Comparison of ENCODE assay signal across 23 cellular contexts in the genomic region with DNA sequence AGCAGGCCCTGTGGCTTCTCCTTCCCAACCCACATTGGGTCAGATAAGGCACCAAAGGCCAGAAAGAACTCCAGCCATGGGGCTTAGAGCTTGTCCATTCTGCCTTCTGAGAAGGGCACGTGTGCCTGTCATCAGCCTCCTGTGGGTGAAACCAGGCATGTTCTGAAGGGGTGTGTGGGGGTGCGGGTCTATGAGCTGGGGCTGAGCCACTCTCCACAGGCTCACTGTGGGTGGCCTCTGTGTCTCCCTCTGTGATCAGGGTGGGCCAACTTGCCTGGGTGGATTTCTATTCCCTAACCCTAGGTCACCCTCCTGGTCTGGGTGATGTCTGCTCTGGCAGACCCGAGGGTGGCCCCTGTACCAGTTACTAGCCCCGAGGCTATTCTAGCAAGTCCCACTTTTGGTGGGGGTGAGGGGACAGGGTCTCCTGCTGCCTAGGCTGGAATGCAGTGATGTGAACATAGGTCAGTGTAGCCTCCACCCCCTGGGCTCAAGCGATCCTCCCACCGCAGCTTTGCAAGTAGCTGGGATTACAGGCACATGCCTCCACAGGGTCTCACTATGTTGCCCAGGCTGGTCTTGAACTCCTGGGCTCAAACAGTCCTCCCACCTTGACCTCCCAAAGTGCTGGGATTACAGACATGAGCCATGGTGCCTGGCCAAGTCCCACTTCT.
DNase-seq lines count a peak whose midpoint lies in the region; ATAC-seq and TF ChIP-seq lines count a peak whose summit lies in the region.
"Had no signal": no experiment of that assay in that cellular context is flagged by ENCODE, and none has a peak within 500 bp of the region (broad histone marks: within the 10 kb centered on the region; RNA-seq: fewer than 3 reads in every experiment).

No MANE protein-coding gene starts in this region.

- no peaks in the 10 kb centered on the region for H3K27me3 Mint-ChIP-seq in activated T-cell treated with anti-CD3 and anti-CD28 coated beads, Interleukin-2, amount 50 U/mL, for 72 hours (ENCODE audit: low read depth)
- no peaks in the 10 kb centered on the region for H3K27me3 Mint-ChIP-seq in endodermal cell (ENCODE audit: insufficient read depth)
- H3K27me3 Mint-ChIP-seq in activated T-helper 2 cell treated with anti-CD3 and anti-CD28 coated beads, Interferon-gamma antibody, Interleukin-2, Interleukin-4, amounts not matched to agents 10 μg/mL and 5 μg/mL and 100 μg/mL, durations not matched to agents 14 hours and 24 hours and 36 hours (ENCODE audit: low read depth): no peaks in the 10 kb centered on the region
- H3K27me3 Mint-ChIP-seq: B cell had no signal

- no peaks in the 10 kb centered on the region for H3K36me3 ChIP-seq in endodermal cell (ENCODE audit: control insufficient read depth, insufficient read depth, low read length)
- H3K36me3 ChIP-seq in gastrocnemius medialis: peaks cover 0 to 76% of the 10 kb centered on the region in 2 donors

- peaks cover 18% of the 10 kb centered on the region for H3K9me3 ChIP-seq in endodermal cell (ENCODE audit: control insufficient read depth, low read length)
- no peaks in the 10 kb centered on the region for H3K9me3 ChIP-seq in gastrocnemius medialis

- no peak overlapping the region for H3K9ac ChIP-seq in endodermal cell (ENCODE audit: extremely low read depth, low read length, poor library complexity, severe bottlenecking)
- H3K9ac ChIP-seq: KMS-11 had no signal

- H3K27ac ChIP-seq in endodermal cell (ENCODE audit: low read depth, low read length) (no peak overlapping the region), gastrocnemius medialis (peak overlapping the region in 3 of 4 donors; percentile 80 to 89 (median 89))
- H3K27ac ChIP-seq: 22Rv1, C4-2B, HL-60, KMS-11, PC-9 had no signal

- 95 to 100% methylated on average over 4 to 6 of the region's 6 CpGs for WGBS in endodermal cell (ENCODE audit: insufficient coverage in 1 of 2, insufficient read length in 1 of 2), 2 experiments

- peaks cover 0 to 3% of the 10 kb centered on the region in 2 donors for H3K36me3 Mint-ChIP-seq in activated T-cell treated with anti-CD3 and anti-CD28 coated beads, Interleukin-2, amount 50 U/mL, for 72 hours (ENCODE audit: insufficient read depth in 2 of 2)
- H3K36me3 Mint-ChIP-seq in endodermal cell (ENCODE audit: low read depth): peaks cover 5% of the 10 kb centered on the region
- no peaks in the 10 kb centered on the region for H3K36me3 Mint-ChIP-seq in activated T-helper 2 cell treated with anti-CD3 and anti-CD28 coated beads, Interferon-gamma antibody, Interleukin-2, Interleukin-4, amounts not matched to agents 10 μg/mL and 5 μg/mL and 100 μg/mL, durations not matched to agents 14 hours and 24 hours and 36 hours (ENCODE audit: low read depth)
- H3K36me3 Mint-ChIP-seq: IgD-negative memory B cell had no signal

- peak; percentile 10 for DNase-seq in activated T-cell treated with anti-CD3 and anti-CD28 coated beads, Interleukin-2, amount 50 U/mL, for 1 hour
- DNase-seq in activated T-cell treated with anti-CD3 and anti-CD28 coated beads, Interleukin-2, amount 50 U/mL, for 72 hours: no peak
- DNase-seq in Right ventricle myocardium superior (peak; percentile 24), left cardiac atrium (no peak), endodermal cell (peak; percentile 32), gastrocnemius medialis (peak in 1 of 2 donors; percentile 14)
- no peak for DNase-seq in activated T-helper 2 cell treated with anti-CD3 and anti-CD28 coated beads, Interferon-gamma antibody, Interleukin-2, Interleukin-4, amounts not matched to agents 10 μg/mL and 5 μg/mL and 100 μg/mL, durations not matched to agents 14 hours and 24 hours and 36 hours (ENCODE audit: low spot score)
- DNase-seq: CD8-positive, alpha-beta T cell; HCEC 1CT; MM.1S; NCI-H2029; NCI-H446 treated with DMSO at 0.1 percent for 48 hours; NCI-H526; NCI-H82; PC-9; SHP77 had no signal

- H3K27me3 ChIP-seq in endodermal cell (ENCODE audit: control insufficient read depth, insufficient read depth, low read length, poor library complexity, severe bottlenecking) (no peaks in the 10 kb centered on the region), gastrocnemius medialis (no peaks in the 10 kb centered on the region)

- no peak for TF ChIP-seq POLR2A in gastrocnemius medialis (IDR thresholded peaks at IDR 0.05)

- no peak for ATAC-seq in activated T-cell treated with anti-CD3 and anti-CD28 coated beads, Interleukin-2, amount 50 U/mL, for 72 hours (replicated peaks in 1 of 2)
- ATAC-seq in Right ventricle myocardium superior (ENCODE audit: poor library complexity) (no peak), left cardiac atrium (no peak), gastrocnemius medialis (no peak)
- ATAC-seq: CD8-positive, alpha-beta T cell had no signal

- no peak overlapping the region for H3K4me3 Mint-ChIP-seq in activated T-cell treated with anti-CD3 and anti-CD28 coated beads, Interleukin-2, amount 50 U/mL, for 72 hours
- H3K4me3 Mint-ChIP-seq in endodermal cell: no peak overlapping the region
- H3K4me3 Mint-ChIP-seq in activated T-helper 2 cell treated with anti-CD3 and anti-CD28 coated beads, Interferon-gamma antibody, Interleukin-2, Interleukin-4, amounts not matched to agents 10 μg/mL and 5 μg/mL and 100 μg/mL, durations not matched to agents 14 hours and 24 hours and 36 hours (ENCODE audit: low read depth): no peak overlapping the region
- H3K4me3 Mint-ChIP-seq: B cell; CD8-positive, alpha-beta T cell; IgD-negative memory B cell had no signal

- H3K9me3 Mint-ChIP-seq in activated T-cell treated with anti-CD3 and anti-CD28 coated beads, Interleukin-2, amount 50 U/mL, for 72 hours: peaks cover 0 to 3% of the 10 kb centered on the region in 2 donors
- H3K9me3 Mint-ChIP-seq in endodermal cell: no peaks in the 10 kb centered on the region
- H3K9me3 Mint-ChIP-seq in activated T-helper 2 cell treated with anti-CD3 and anti-CD28 coated beads, Interferon-gamma antibody, Interleukin-2, Interleukin-4, amounts not matched to agents 10 μg/mL and 5 μg/mL and 100 μg/mL, durations not matched to agents 14 hours and 24 hours and 36 hours: peaks cover 10% of the 10 kb centered on the region
- H3K9me3 Mint-ChIP-seq: CD8-positive, alpha-beta T cell had no signal

- intact Hi-C loops in Right ventricle myocardium superior (cut with DNase I) (no loop called here), left cardiac atrium (cut with DNase I) (no loop called here), gastrocnemius medialis (cut with DNase I; ENCODE audit: low total_unique reads) (no loop called here)
- intact Hi-C loops in activated T-helper 2 cell treated with anti-CD3 and anti-CD28 coated beads, Interferon-gamma antibody, Interleukin-2, Interleukin-4, amounts not matched to agents 10 μg/mL and 5 μg/mL and 100 μg/mL, durations not matched to agents 14 hours and 24 hours and 36 hours (cut with micrococcal nuclease): no loop called here

- H3K4me3 ChIP-seq in endodermal cell (ENCODE audit: low read length) (no peak overlapping the region), gastrocnemius medialis (no peak overlapping the region)
- H3K4me3 ChIP-seq: PC-9 had no signal

- H3K4me1 Mint-ChIP-seq in activated T-cell treated with anti-CD3 and anti-CD28 coated beads, Interleukin-2, amount 50 U/mL, for 72 hours (ENCODE audit: low read depth): no peaks in the 10 kb centered on the region
- H3K4me1 Mint-ChIP-seq in endodermal cell: no peaks in the 10 kb centered on the region
- no peaks in the 10 kb centered on the region for H3K4me1 Mint-ChIP-seq in activated T-helper 2 cell treated with anti-CD3 and anti-CD28 coated beads, Interferon-gamma antibody, Interleukin-2, Interleukin-4, amounts not matched to agents 10 μg/mL and 5 μg/mL and 100 μg/mL, durations not matched to agents 14 hours and 24 hours and 36 hours (ENCODE audit: low read depth)
- H3K4me1 Mint-ChIP-seq: B cell, IgD-negative memory B cell had no signal

- no peaks in the 10 kb centered on the region for H3K4me1 ChIP-seq in endodermal cell (ENCODE audit: control insufficient read depth, insufficient read depth, low read length)
- peaks cover 7 to 20% of the 10 kb centered on the region in 2 donors for H3K4me1 ChIP-seq in gastrocnemius medialis
- H3K4me1 ChIP-seq: Caco-2 had no signal

- in situ Hi-C loops in gastrocnemius medialis (cut with MboI; ENCODE audit: low sequenced_read_pairs in 4 of 4): no loop called here

- TF ChIP-seq CTCF in endodermal cell (conservative IDR thresholded peaks at IDR 0.05) (no peak), gastrocnemius medialis (IDR thresholded peaks at IDR 0.05 in 4 of 5, conservative IDR thresholded peaks at IDR 0.05 in 1 of 5) (no peak)

- no peak overlapping the region for H3K27ac Mint-ChIP-seq in activated T-cell treated with anti-CD3 and anti-CD28 coated beads, Interleukin-2, amount 50 U/mL, for 72 hours
- H3K27ac Mint-ChIP-seq in endodermal cell: no peak overlapping the region
- no peak overlapping the region for H3K27ac Mint-ChIP-seq in activated T-helper 2 cell treated with anti-CD3 and anti-CD28 coated beads, Interferon-gamma antibody, Interleukin-2, Interleukin-4, amounts not matched to agents 10 μg/mL and 5 μg/mL and 100 μg/mL, durations not matched to agents 14 hours and 24 hours and 36 hours
- H3K27ac Mint-ChIP-seq: B cell; CD8-positive, alpha-beta T cell; IgD-negative memory B cell had no signal

Comparison
In these comparisons a context has a peak if more than half of its experiments do, and no peak if none do; other contexts are left out.
1. DNase-seq: peak in activated T-cell treated with anti-CD3 and anti-CD28 coated beads, Interleukin-2, amount 50 U/mL, for 1 hour (single experiment), Right ventricle myocardium superior (single experiment) and endodermal cell (single experiment); none in activated T-cell treated with anti-CD3 and anti-CD28 coated beads, Interleukin-2, amount 50 U/mL, for 72 hours (0 of 2), left cardiac atrium (single experiment) and activated T-helper 2 cell treated with anti-CD3 and anti-CD28 coated beads, Interferon-gamma antibody, Interleukin-2, Interleukin-4, amounts not matched to agents 10 μg/mL and 5 μg/mL and 100 μg/mL, durations not matched to agents 14 hours and 24 hours and 36 hours (single experiment).